1 cellular context compared by ENCODE assay signal in genomic region chr1:58781541-58782307, GRCh38.
TF ChIP-seq lines count a peak whose summit lies in the region.

No MANE protein-coding gene starts in this region.

TF ChIP-seq in HEK293, 187 proteins besides CTCF, POLR2A, EP300 and RAD21 (continued from another document and continues in another):
- TF ChIP-seq ZNF26 (tag by site-specific recombination; IDR thresholded peaks at IDR 0.05) = no peak
- TF ChIP-seq ZNF514 (tag by site-specific recombination; IDR thresholded peaks at IDR 0.05) = no peak
- no peak; the same call in none of the 2 replicates for TF ChIP-seq ZNF639 (tag by site-specific recombination; IDR thresholded peaks at IDR 0.05)
- peak; percentile 17; the same call in 1 of the 2 replicates for TF ChIP-seq ZFP37 (tag by site-specific recombination; IDR thresholded peaks at IDR 0.05)
- no peak for TF ChIP-seq ZNF585B (tag by site-specific recombination; IDR thresholded peaks at IDR 0.05)
- no peak for TF ChIP-seq ZSCAN18 (tag by site-specific recombination; IDR thresholded peaks at IDR 0.05)
- peak; percentile 75 for TF ChIP-seq ZNF362 (tag by site-specific recombination; IDR thresholded peaks at IDR 0.05)
- no peak for TF ChIP-seq REPIN1 (tag by site-specific recombination; IDR thresholded peaks at IDR 0.05; ENCODE audit: low read depth)
- TF ChIP-seq GFI1B (tag by site-specific recombination; IDR thresholded peaks at IDR 0.05) = no peak
- TF ChIP-seq ZNF121 (tag by site-specific recombination; IDR thresholded peaks at IDR 0.05) = no peak
- TF ChIP-seq ZNF148 (tag by site-specific recombination; IDR thresholded peaks at IDR 0.05; ENCODE audit: borderline replicate concordance) = no peak
- TF ChIP-seq ZFP69B (tag by site-specific recombination; IDR thresholded peaks at IDR 0.05) = peak; percentile 48; the same call in 1 of the 2 replicates
- no peak for TF ChIP-seq ZNF169 (tag by site-specific recombination; IDR thresholded peaks at IDR 0.05)
- TF ChIP-seq ZSCAN4 (tag by site-specific recombination; IDR thresholded peaks at IDR 0.05) = no peak
- no peak for TF ChIP-seq ZNF529 (tag by site-specific recombination; IDR thresholded peaks at IDR 0.05; ENCODE audit: insufficient replicate concordance)
- no peak for TF ChIP-seq PBX3 (CRISPR knock-in tag; IDR thresholded peaks at IDR 0.05)
- no peak for TF ChIP-seq ZNF830 (tag by site-specific recombination; IDR thresholded peaks at IDR 0.05; ENCODE audit: low read depth)
- TF ChIP-seq ZSCAN16 (tag by site-specific recombination; IDR thresholded peaks at IDR 0.05) = no peak
- TF ChIP-seq ZNF416 (tag by site-specific recombination; IDR thresholded peaks at IDR 0.05) = no peak
- TF ChIP-seq ZNF423 (tag by site-specific recombination; IDR thresholded peaks at IDR 0.05) = no peak; the same call in 1 of the 2 replicates
- no peak; the same call in none of the 2 replicates for TF ChIP-seq HIC1 (tag by site-specific recombination; IDR thresholded peaks at IDR 0.05)
- TF ChIP-seq EGR2 (tag by site-specific recombination; IDR thresholded peaks at IDR 0.05; ENCODE audit: low read depth) = peak; percentile 37; the same call in 1 of the 2 replicates
- no peak for TF ChIP-seq ZBTB8A (tag by site-specific recombination; IDR thresholded peaks at IDR 0.05)
- no peak for TF ChIP-seq MYNN (tag by site-specific recombination; IDR thresholded peaks at IDR 0.05; ENCODE audit: borderline replicate concordance)
- no peak for TF ChIP-seq ZBTB26 (tag by site-specific recombination; optimal IDR thresholded peaks at IDR 0.05)
- no peak for TF ChIP-seq ZNF664 (tag by site-specific recombination; IDR thresholded peaks at IDR 0.05)
- TF ChIP-seq TSHZ1 (tag by site-specific recombination; IDR thresholded peaks at IDR 0.05; ENCODE audit: borderline replicate concordance) = no peak
- no peak for TF ChIP-seq ZNF223 (tag by site-specific recombination; IDR thresholded peaks at IDR 0.05)
- TF ChIP-seq ZNF777 (tag by site-specific recombination; IDR thresholded peaks at IDR 0.05; ENCODE audit: borderline replicate concordance) = no peak
- peak; percentile 73; the same call in 1 of the 2 replicates for TF ChIP-seq ZBTB48 (tag by site-specific recombination; IDR thresholded peaks at IDR 0.05)
- no peak for TF ChIP-seq ZNF433 (tag by site-specific recombination; IDR thresholded peaks at IDR 0.05; ENCODE audit: low read depth)
- no peak for TF ChIP-seq ZNF214 (tag by site-specific recombination; IDR thresholded peaks at IDR 0.05; ENCODE audit: borderline replicate concordance)
- no peak for TF ChIP-seq ZNF555 (tag by site-specific recombination; conservative IDR thresholded peaks at IDR 0.05)
- TF ChIP-seq ZNF623 (tag by site-specific recombination; IDR thresholded peaks at IDR 0.05) = peak; percentile 12; the same call in 1 of the 2 replicates
- 0 out of 2 replicates have a peak, but pooled peaks have one; percentile 28 for TF ChIP-seq ZNF24 (tag by site-specific recombination; IDR thresholded peaks at IDR 0.05)
